In the genomic region with DNA sequence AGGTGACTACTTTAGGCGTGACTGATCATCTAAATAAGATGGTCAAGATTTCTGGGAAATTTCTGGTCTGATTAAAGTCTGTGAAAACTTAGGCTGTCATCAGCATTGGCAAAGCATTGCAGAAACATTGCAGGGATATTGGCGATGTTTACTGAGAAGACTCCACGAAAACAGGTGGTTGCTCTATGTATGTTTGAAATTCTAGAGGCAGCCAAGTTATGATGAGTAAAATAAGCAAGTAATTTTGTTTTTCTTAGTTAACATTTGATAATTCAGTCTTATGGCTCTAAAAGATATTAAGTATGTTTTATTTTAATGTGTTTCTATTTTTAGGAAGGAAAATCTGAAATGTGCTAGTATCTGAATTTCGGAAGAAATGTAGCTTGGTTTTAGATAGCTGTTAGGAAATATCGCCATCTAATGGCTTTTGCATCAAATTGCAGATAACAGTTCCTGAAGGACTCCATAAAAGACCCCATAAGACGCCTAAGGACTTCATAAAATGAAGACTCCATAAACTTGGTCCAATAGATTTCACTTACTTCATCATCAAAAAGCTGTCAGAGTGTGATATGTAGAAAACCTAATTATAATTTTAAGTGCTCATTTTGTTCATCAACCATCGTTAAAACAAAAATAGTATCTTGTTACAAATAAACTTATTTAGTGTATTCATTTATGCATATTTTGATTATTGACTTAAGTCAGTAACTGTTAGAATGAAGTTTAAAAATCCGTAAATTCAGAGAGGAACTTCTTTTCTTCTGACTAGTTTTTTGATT, we compare ENCODE assay signal across 8 cellular contexts.
DNase-seq lines count a peak whose midpoint lies in the region; ATAC-seq and TF ChIP-seq lines count a peak whose summit lies in the region.

No MANE protein-coding gene starts in this region.

- no peaks in the 10 kb centered on the region; the same call in 1 of the 2 replicates for H3K4me1 ChIP-seq in GM23248 (ENCODE audit: insufficient read depth)
- no peaks in the 10 kb centered on the region for H3K4me1 ChIP-seq in OCI-LY7 (ENCODE audit: insufficient read depth, low read length, poor library complexity, severe bottlenecking)

- H3K36me3 ChIP-seq in BJ (ENCODE audit: control insufficient read depth, insufficient read depth, low read length) (no peaks in the 10 kb centered on the region), GM23248 (ENCODE audit: low read depth) (no peaks in the 10 kb centered on the region), OCI-LY7 (ENCODE audit: insufficient read depth, low read length) (no peaks in the 10 kb centered on the region)

- no peaks in the 10 kb centered on the region for H3K9me3 ChIP-seq in GM23248 (ENCODE audit: low read depth)
- H3K9me3 ChIP-seq in OCI-LY7 (ENCODE audit: low read length), result no peaks in the 10 kb centered on the region

- DNase-seq in BJ (ENCODE audit: low read depth) (no peak), GM23248 (peak; percentile 48), OCI-LY7 (ENCODE audit: low spot score) (peak; percentile 49), fibroblast of peridontal ligament (ENCODE audit: extremely low read depth) (peak; percentile 16), superior temporal gyrus (ENCODE audit: extremely low spot score) (peak; percentile 60), mucosa of gallbladder (ENCODE audit: low spot score) (no peak)

- H3K9ac ChIP-seq in GM23248, result no peak overlapping the region

- POLR2A ChIA-PET in BJ (lab: Charles Lee) (no interaction called here), OCI-LY7 (lab: Charles Lee) (interaction anchor here (0.7 to 0.9 kb wide), 2 partner anchors 35 to 194 kb away, joined by 3 read pairs; no protein-coding TSS in a partner anchor)

- H3K79me2 ChIP-seq in GM23248 (ENCODE audit: insufficient read depth) (no peaks in the 10 kb centered on the region), OCI-LY7 (ENCODE audit: insufficient read depth, low read depth, low read length) (no peaks in the 10 kb centered on the region)

- H3K4me2 ChIP-seq in GM23248 (ENCODE audit: unreplicated experiment) (no peak overlapping the region), OCI-LY7 (ENCODE audit: low read length) (no peak overlapping the region)

- CTCF ChIA-PET in BJ (lab: Yijun Ruan, JAX), result interaction anchor here (0.6 to 2.9 kb wide), 12 partner anchors 26 to 1287 kb away, joined by 3 to 17 read pairs (median 4); a partner anchor contains a TSS
- CTCF ChIA-PET in OCI-LY7 (lab: Charles Lee; ENCODE audit: unreplicated experiment), result no interaction called here

- no peak overlapping the region for H2AFZ ChIP-seq in GM23248
- no peak overlapping the region for H2AFZ ChIP-seq in OCI-LY7 (ENCODE audit: low read length)

- H3F3A ChIP-seq in GM23248 (ENCODE audit: insufficient read depth), result no peaks in the 10 kb centered on the region

- no TSS peak for BruUV-seq in OCI-LY7 (replicated peaks; lab: Mats Ljungman, UMichigan)

- no peaks in the 10 kb centered on the region for H4K20me1 ChIP-seq in GM23248 (ENCODE audit: insufficient read depth)
- H4K20me1 ChIP-seq in OCI-LY7 (ENCODE audit: insufficient read depth, low read length), result no peaks in the 10 kb centered on the region

- H3K4me3 ChIP-seq in BJ (ENCODE audit: low read depth, low read length), result no peak overlapping the region
- no peak overlapping the region for H3K4me3 ChIP-seq in GM23248
- no peak overlapping the region for H3K4me3 ChIP-seq in OCI-LY7 (ENCODE audit: low read depth, low read length, poor library complexity, severe bottlenecking)

- ATAC-seq in HG02981 (IDR thresholded peaks at IDR 0.05; ENCODE audit: unreplicated experiment), result no peak
- no peak for ATAC-seq in GM19463 (IDR thresholded peaks at IDR 0.05; ENCODE audit: unreplicated experiment)

- H3K27me3 ChIP-seq in BJ (ENCODE audit: control insufficient read depth, insufficient read depth, low read length) (no peaks in the 10 kb centered on the region), GM23248 (replicated peaks; ENCODE audit: insufficient read depth) (no peaks in the 10 kb centered on the region)

- peak; percentile 61 for TF ChIP-seq CTCF in BJ (IDR thresholded peaks at IDR 0.05; ENCODE audit: insufficient read depth, low read depth, low read length)
- TF ChIP-seq CTCF in OCI-LY7 (conservative IDR thresholded peaks at IDR 0.05; ENCODE audit: low read length), result peak; percentile 92

- H3K27ac ChIP-seq in GM23248 (no peak overlapping the region), OCI-LY7 (ENCODE audit: low read depth, low read length, poor library complexity, severe bottlenecking) (no peak overlapping the region)

- intact Hi-C loops in OCI-LY7 (cut with micrococcal nuclease; ENCODE audit: unreplicated experiment), result loop anchor here (5.0 to 10.0 kb wide), 3 partner anchors 629 to 1284 kb away; a partner anchor contains a TSS

- H3K9me2 ChIP-seq in GM23248 (ENCODE audit: insufficient read depth), result no peaks in the 10 kb centered on the region
- no peaks in the 10 kb centered on the region for H3K9me2 ChIP-seq in OCI-LY7 (ENCODE audit: insufficient read depth, low read length)

- 22 to 30% methylated on average over 8 of the region's 8 CpGs for WGBS in GM23248 (ENCODE audit: low coverage in 1 of 2, low lambda C conversion rate in 2 of 2, missing lambda C conversion rate in 2 of 2), 2 experiments

- in situ Hi-C loops in GM23248 (cut with MboI), result loop anchor here (10.0 to 25.0 kb wide), 2 partner anchors 632 to 749 kb away; no protein-coding TSS in a partner anchor

Comparison
In these comparisons a context has a peak if more than half of its experiments do, and no peak if none do; other contexts are left out.
1. DNase-seq: peak in GM23248 (single experiment), OCI-LY7 (single experiment), fibroblast of peridontal ligament (single experiment) and superior temporal gyrus (single experiment); none in BJ (single experiment) and mucosa of gallbladder (single experiment).